Comparison of ENCODE assay signal across 9 cellular contexts in genomic region chr2:27069961-27070618, GRCh38. TPM values are rescaled to one million over a fixed set of nuclear protein-coding genes. Genes with fewer than 3 reads are reported as not detected.
DNase-seq lines count a peak whose midpoint lies in the region; ATAC-seq lines count a peak whose summit lies in the region.
"Had no signal": no experiment of that assay in that cellular context is flagged by ENCODE, and none has a peak within 500 bp of the region (broad histone marks: within the 10 kb centered on the region; RNA-seq: fewer than 3 reads in every experiment).

No MANE protein-coding gene starts in this region.

- DNase-seq in activated CD4-positive, alpha-beta T cell treated with anti-CD3 and anti-CD28 coated beads for 36 hours = no peak
- DNase-seq in activated CD4-positive, alpha-beta T cell treated with anti-CD3 and anti-CD28 coated beads, Interleukin-2, amount 50 U/mL, for 4 hours = no peak
- no peak for DNase-seq in activated T-helper 2 cell treated with anti-CD3 and anti-CD28 coated beads, Interferon-gamma antibody, Interleukin-2, Interleukin-4, amounts not matched to agents 10 μg/mL and 5 μg/mL and 100 μg/mL, durations not matched to agents 14 hours and 24 hours and 36 hours (ENCODE audit: low spot score)
- no peak for DNase-seq in stimulated activated naive CD8-positive, alpha-beta T cell treated with anti-CD3 and anti-CD28 coated beads, Interleukin-15, amount 100 ng/mL, for 72 hours
- DNase-seq in stimulated activated CD4-positive, alpha-beta T cell treated with anti-CD3 and anti-CD28 coated beads, Interleukin-2, amount 100 ng/mL, for 24 hours = no peak
- no peak for DNase-seq in activated CD8-positive, alpha-beta memory T cell treated with anti-CD3 and anti-CD28 coated beads, Interleukin-2, amount 50 U/mL, for 48 hours
- no peak for DNase-seq in NCI-H510A (lab: John Stamatoyannopoulos, UW)
- DNase-seq: ACHN had no signal

- H3K36me3 ChIP-seq in iPS-20b (ENCODE audit: insufficient read depth, low read depth, low read length) = peaks cover 39% of the 10 kb centered on the region

- CTCF ChIA-PET in activated CD4-positive, alpha-beta T cell treated with anti-CD3 and anti-CD28 coated beads for 36 hours (lab: Charles Lee) = interaction anchor here (1.6 kb wide), 1 partner anchor 19 kb away, joined by 8 read pairs; the partner anchor contains the start of gene AGBL5

- POLR2A ChIA-PET in activated CD4-positive, alpha-beta T cell treated with anti-CD3 and anti-CD28 coated beads for 36 hours (lab: Charles Lee) = no interaction called here

- H3K9ac ChIP-seq in iPS-20b (ENCODE audit: low read depth, low read length) = peak overlapping the region; percentile 94; the same call in 1 of the 2 replicates

- no peak for ATAC-seq in activated CD4-positive, alpha-beta T cell treated with anti-CD3 and anti-CD28 coated beads for 36 hours
- no peak for ATAC-seq in stimulated activated naive CD8-positive, alpha-beta T cell treated with anti-CD3 and anti-CD28 coated beads, Interleukin-15, amount 100 ng/mL, for 72 hours

- no peaks in the 10 kb centered on the region for H3K27me3 Mint-ChIP-seq in activated CD4-positive, alpha-beta T cell treated with anti-CD3 and anti-CD28 coated beads for 36 hours
- H3K27me3 Mint-ChIP-seq in activated T-helper 2 cell treated with anti-CD3 and anti-CD28 coated beads, Interferon-gamma antibody, Interleukin-2, Interleukin-4, amounts not matched to agents 10 μg/mL and 5 μg/mL and 100 μg/mL, durations not matched to agents 14 hours and 24 hours and 36 hours (ENCODE audit: low read depth) = no peaks in the 10 kb centered on the region
- H3K27me3 Mint-ChIP-seq in stimulated activated naive CD8-positive, alpha-beta T cell treated with anti-CD3 and anti-CD28 coated beads, Interleukin-15, amount 100 ng/mL, for 72 hours = no peaks in the 10 kb centered on the region

- H3K27ac Mint-ChIP-seq in activated CD4-positive, alpha-beta T cell treated with anti-CD3 and anti-CD28 coated beads for 36 hours = peak overlapping the region; percentile 91
- H3K27ac Mint-ChIP-seq in activated T-helper 2 cell treated with anti-CD3 and anti-CD28 coated beads, Interferon-gamma antibody, Interleukin-2, Interleukin-4, amounts not matched to agents 10 μg/mL and 5 μg/mL and 100 μg/mL, durations not matched to agents 14 hours and 24 hours and 36 hours = peak overlapping the region; percentile 47
- peak overlapping the region; percentile 65 to 79 for H3K27ac Mint-ChIP-seq in stimulated activated naive CD8-positive, alpha-beta T cell treated with anti-CD3 and anti-CD28 coated beads, Interleukin-15, amount 100 ng/mL, for 72 hours

- no peak overlapping the region for H3K27ac ChIP-seq in iPS-20b (ENCODE audit: low read length)

- intact Hi-C loops in activated CD4-positive, alpha-beta T cell treated with anti-CD3 and anti-CD28 coated beads for 36 hours (cut with DNase I, micrococcal nuclease) = loop anchor here in 1 of 2 experiments (2.0 to 10.0 kb wide), 3 partner anchors 283 to 1395 kb away; partner anchors contain the start of genes ADGRF3, CENPA, DTNB and SELENOI
- intact Hi-C loops in activated T-helper 2 cell treated with anti-CD3 and anti-CD28 coated beads, Interferon-gamma antibody, Interleukin-2, Interleukin-4, amounts not matched to agents 10 μg/mL and 5 μg/mL and 100 μg/mL, durations not matched to agents 14 hours and 24 hours and 36 hours (cut with micrococcal nuclease) = no loop called here

- peaks cover 7% of the 10 kb centered on the region; the same call in 1 of the 2 replicates for H3K4me1 ChIP-seq in iPS-20b (ENCODE audit: insufficient read depth, low read length)

- no peaks in the 10 kb centered on the region for H3K9me3 Mint-ChIP-seq in activated CD4-positive, alpha-beta T cell treated with anti-CD3 and anti-CD28 coated beads for 36 hours (ENCODE audit: low read depth)
- no peaks in the 10 kb centered on the region for H3K9me3 Mint-ChIP-seq in activated T-helper 2 cell treated with anti-CD3 and anti-CD28 coated beads, Interferon-gamma antibody, Interleukin-2, Interleukin-4, amounts not matched to agents 10 μg/mL and 5 μg/mL and 100 μg/mL, durations not matched to agents 14 hours and 24 hours and 36 hours
- H3K9me3 Mint-ChIP-seq in stimulated activated naive CD8-positive, alpha-beta T cell treated with anti-CD3 and anti-CD28 coated beads, Interleukin-15, amount 100 ng/mL, for 72 hours = no peaks in the 10 kb centered on the region

- peak overlapping the region; percentile 96 for H3K4me3 Mint-ChIP-seq in activated CD4-positive, alpha-beta T cell treated with anti-CD3 and anti-CD28 coated beads for 36 hours
- peak overlapping the region; percentile 98 for H3K4me3 Mint-ChIP-seq in activated T-helper 2 cell treated with anti-CD3 and anti-CD28 coated beads, Interferon-gamma antibody, Interleukin-2, Interleukin-4, amounts not matched to agents 10 μg/mL and 5 μg/mL and 100 μg/mL, durations not matched to agents 14 hours and 24 hours and 36 hours (ENCODE audit: low read depth)
- peak overlapping the region; percentile 97 to 98 for H3K4me3 Mint-ChIP-seq in stimulated activated naive CD8-positive, alpha-beta T cell treated with anti-CD3 and anti-CD28 coated beads, Interleukin-15, amount 100 ng/mL, for 72 hours

- H3K27me3 ChIP-seq in iPS-20b (ENCODE audit: insufficient read depth, low read length) = no peaks in the 10 kb centered on the region

- H3K36me3 Mint-ChIP-seq in activated CD4-positive, alpha-beta T cell treated with anti-CD3 and anti-CD28 coated beads for 36 hours (ENCODE audit: low read depth) = peaks cover 45% of the 10 kb centered on the region
- H3K36me3 Mint-ChIP-seq in activated T-helper 2 cell treated with anti-CD3 and anti-CD28 coated beads, Interferon-gamma antibody, Interleukin-2, Interleukin-4, amounts not matched to agents 10 μg/mL and 5 μg/mL and 100 μg/mL, durations not matched to agents 14 hours and 24 hours and 36 hours (ENCODE audit: low read depth) = peaks cover 52% of the 10 kb centered on the region

- peaks cover 59% of the 10 kb centered on the region for H3K4me1 Mint-ChIP-seq in activated CD4-positive, alpha-beta T cell treated with anti-CD3 and anti-CD28 coated beads for 36 hours
- peaks cover 44% of the 10 kb centered on the region for H3K4me1 Mint-ChIP-seq in activated T-helper 2 cell treated with anti-CD3 and anti-CD28 coated beads, Interferon-gamma antibody, Interleukin-2, Interleukin-4, amounts not matched to agents 10 μg/mL and 5 μg/mL and 100 μg/mL, durations not matched to agents 14 hours and 24 hours and 36 hours (ENCODE audit: low read depth)
- peaks cover 73% of the 10 kb centered on the region for H3K4me1 Mint-ChIP-seq in stimulated activated naive CD8-positive, alpha-beta T cell treated with anti-CD3 and anti-CD28 coated beads, Interleukin-15, amount 100 ng/mL, for 72 hours

- no peaks in the 10 kb centered on the region for H3K9me3 ChIP-seq in iPS-20b (ENCODE audit: insufficient read depth, low read depth, low read length)

- H3K4me3 ChIP-seq in iPS-20b (ENCODE audit: low read length) = peak overlapping the region; percentile 99

RNA-seq across cellular contexts. Expression of gene OST4, which starts 1.4 kb away (rescaled TPM):
- total RNA-seq in activated CD4-positive, alpha-beta T cell treated with anti-CD3 and anti-CD28 coated beads for 36 hours = 100 to 1,000 TPM; 305 to 406 TPM
- 330 and 341 TPM in 2 replicates for total RNA-seq in activated T-helper 2 cell treated with anti-CD3 and anti-CD28 coated beads, Interferon-gamma antibody, Interleukin-2, Interleukin-4, amounts not matched to agents 10 μg/mL and 5 μg/mL and 100 μg/mL, durations not matched to agents 14 hours and 24 hours and 36 hours

RNA-seq across cellular contexts. Expression of gene EMILIN1, which starts 8.3 kb away (rescaled TPM):
- total RNA-seq in activated CD4-positive, alpha-beta T cell treated with anti-CD3 and anti-CD28 coated beads for 36 hours = under 1 TPM; 0.40 to 0.46 TPM
- total RNA-seq in activated T-helper 2 cell treated with anti-CD3 and anti-CD28 coated beads, Interferon-gamma antibody, Interleukin-2, Interleukin-4, amounts not matched to agents 10 μg/mL and 5 μg/mL and 100 μg/mL, durations not matched to agents 14 hours and 24 hours and 36 hours = 0.87 and 0.94 TPM in 2 replicates

RNA-seq across cellular contexts. Expression of gene KHK, which starts 16.5 kb away (rescaled TPM):
- 10 to 100 TPM; 10.6 to 12.7 TPM for total RNA-seq in activated CD4-positive, alpha-beta T cell treated with anti-CD3 and anti-CD28 coated beads for 36 hours
- total RNA-seq in activated T-helper 2 cell treated with anti-CD3 and anti-CD28 coated beads, Interferon-gamma antibody, Interleukin-2, Interleukin-4, amounts not matched to agents 10 μg/mL and 5 μg/mL and 100 μg/mL, durations not matched to agents 14 hours and 24 hours and 36 hours = 12.3 and 13.4 TPM in 2 replicates

RNA-seq across cellular contexts. Expression of gene AGBL5, which starts 18.6 kb away (rescaled TPM):
- 10 to 100 TPM; 12.5 to 14.5 TPM for total RNA-seq in activated CD4-positive, alpha-beta T cell treated with anti-CD3 and anti-CD28 coated beads for 36 hours
- 12.5 and 13.8 TPM in 2 replicates for total RNA-seq in activated T-helper 2 cell treated with anti-CD3 and anti-CD28 coated beads, Interferon-gamma antibody, Interleukin-2, Interleukin-4, amounts not matched to agents 10 μg/mL and 5 μg/mL and 100 μg/mL, durations not matched to agents 14 hours and 24 hours and 36 hours

RNA-seq across cellular contexts. Expression of gene TMEM214, which starts 37.3 kb away (rescaled TPM):
- total RNA-seq in activated CD4-positive, alpha-beta T cell treated with anti-CD3 and anti-CD28 coated beads for 36 hours = 10 to 100 TPM; 54.1 to 69.1 TPM
- 96.3 and 102 TPM in 2 replicates for total RNA-seq in activated T-helper 2 cell treated with anti-CD3 and anti-CD28 coated beads, Interferon-gamma antibody, Interleukin-2, Interleukin-4, amounts not matched to agents 10 μg/mL and 5 μg/mL and 100 μg/mL, durations not matched to agents 14 hours and 24 hours and 36 hours
